Comparison of ENCODE assay signal across 8 cellular contexts in the genomic region with DNA sequence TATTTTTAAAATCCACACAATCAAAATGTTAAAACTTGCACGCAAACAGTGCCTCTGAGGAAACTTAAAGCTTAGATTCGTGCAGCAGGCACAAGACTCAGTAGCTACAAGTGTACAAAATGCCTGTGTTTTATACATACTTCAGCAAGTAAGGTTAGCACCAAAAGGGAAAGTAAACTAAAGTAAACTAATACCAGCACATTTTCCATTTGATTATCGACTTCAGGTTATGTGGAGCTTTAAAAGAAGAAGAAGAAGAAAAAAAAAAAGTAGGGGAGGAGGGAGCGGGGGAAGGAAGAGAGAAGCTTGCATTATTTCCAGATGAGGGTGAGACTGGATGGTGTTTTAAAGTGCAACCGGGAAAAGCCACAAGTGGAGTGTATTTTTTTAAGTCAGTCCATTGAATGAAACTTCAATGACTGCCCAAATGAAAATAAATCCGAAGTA. TPM values are rescaled to one million over a fixed set of nuclear protein-coding genes. Genes with fewer than 3 reads are reported as not detected.
DNase-seq lines count a peak whose midpoint lies in the region; ATAC-seq and TF ChIP-seq lines count a peak whose summit lies in the region.

No MANE protein-coding gene starts in this region.

- DNase-seq in Calu3 (no peak), HFFc6 (peak; percentile 18), WTC11 (ENCODE audit: low spot score) (no peak), foreskin keratinocyte (peak; percentile 42 to 62), pons (ENCODE audit: low spot score) (peak; percentile 70), cerebellum (ENCODE audit: low spot score) (no peak), T1000 (lab: John Stamatoyannopoulos, UW) (no peak)
- no peak for DNase-seq in NK-92 treated with Interleukin-12 subunit alpha and Interleukin-12 subunit beta, amount 100 ng/mL, for 24 hours (lab: John Stamatoyannopoulos, UW)

- no peaks in the 10 kb centered on the region for H3K9me3 Mint-ChIP-seq in Calu3 (ENCODE audit: low read depth, unreplicated experiment)
- H3K9me3 Mint-ChIP-seq in HFFc6: no peaks in the 10 kb centered on the region
- H3K9me3 Mint-ChIP-seq in WTC11: 0 out of 2 replicates have a peak, but pooled peaks cover 6% of the 10 kb centered on the region

- H3K36me3 Mint-ChIP-seq in Calu3 (ENCODE audit: insufficient read depth, unreplicated experiment) (peaks cover 23% of the 10 kb centered on the region), HFFc6 (ENCODE audit: low read depth) (no peaks in the 10 kb centered on the region), WTC11 (peaks cover 5% of the 10 kb centered on the region; the same call in 1 of the 2 replicates)

- no peaks in the 10 kb centered on the region for H3K27me3 Mint-ChIP-seq in Calu3 (ENCODE audit: unreplicated experiment)
- H3K27me3 Mint-ChIP-seq in HFFc6 (ENCODE audit: insufficient read depth): no peaks in the 10 kb centered on the region; the same call in 1 of the 2 replicates
- H3K27me3 Mint-ChIP-seq in WTC11 (ENCODE audit: low read depth): no peaks in the 10 kb centered on the region

- POLR2A ChIA-PET in WTC11 (lab: Charles Lee): interaction anchor here (1.5 to 1.6 kb wide), 2 partner anchors 379 to 447 kb away, joined by 4 to 13 read pairs; no protein-coding TSS in a partner anchor

- no peaks in the 10 kb centered on the region for H3K27me3 ChIP-seq in foreskin keratinocyte

- ATAC-seq in WTC11 (no peak), foreskin keratinocyte (peak; percentile 10)

- H3K4me1 ChIP-seq in foreskin keratinocyte: peaks cover 7% of the 10 kb centered on the region

- H3K4me1 Mint-ChIP-seq in Calu3 (ENCODE audit: low read depth, unreplicated experiment): no peaks in the 10 kb centered on the region
- H3K4me1 Mint-ChIP-seq in HFFc6 (ENCODE audit: low read depth): peaks cover 7% of the 10 kb centered on the region
- H3K4me1 Mint-ChIP-seq in WTC11: peaks cover 16% of the 10 kb centered on the region

- H3K27ac ChIP-seq in foreskin keratinocyte: peak overlapping the region; percentile 72

- CTCF ChIA-PET in Calu3 (lab: Charles Lee): interaction anchor here (0.7 to 2.5 kb wide), 7 partner anchors 35 to 1334 kb away, joined by 3 to 26 read pairs (median 4); no protein-coding TSS in a partner anchor
- CTCF ChIA-PET in WTC11 (lab: Charles Lee): interaction anchor here (0.7 to 4.4 kb wide), 12 partner anchors 16 to 700 kb away, joined by 3 to 66 read pairs (median 5); a partner anchor contains a TSS

- BruUV-seq in Calu3 (replicated peaks; lab: Mats Ljungman, UMichigan): no TSS peak

- peak overlapping the region; percentile 28 for H3K27ac Mint-ChIP-seq in Calu3 (ENCODE audit: unreplicated experiment)
- no peak overlapping the region for H3K27ac Mint-ChIP-seq in HFFc6
- H3K27ac Mint-ChIP-seq in WTC11: peak overlapping the region; percentile 98

- intact Hi-C loops in Calu3 (cut with micrococcal nuclease; ENCODE audit: unreplicated experiment): loop anchor here (2.0 to 5.0 kb wide), 5 partner anchors 265 to 690 kb away; no protein-coding TSS in a partner anchor

- TF ChIP-seq CTCF in Calu3 (IDR thresholded peaks at IDR 0.05; ENCODE audit: unreplicated experiment) (no peak), HFFc6 (IDR thresholded peaks at IDR 0.05) (no peak), WTC11 (IDR thresholded peaks at IDR 0.05) (no peak), foreskin keratinocyte (conservative IDR thresholded peaks at IDR 0.05) (no peak)

- no peak overlapping the region for H3K4me3 Mint-ChIP-seq in Calu3 (ENCODE audit: low read depth, unreplicated experiment)
- no peak overlapping the region for H3K4me3 Mint-ChIP-seq in HFFc6
- no peak overlapping the region for H3K4me3 Mint-ChIP-seq in WTC11

TF ChIP-seq in WTC11, 78 proteins besides CTCF, POLR2A, EP300 and RAD21 (continues in another document):
- no peak for TF ChIP-seq EMX1 (CRISPR knock-in tag; IDR thresholded peaks at IDR 0.05)
- no peak for TF ChIP-seq TCF7 (CRISPR knock-in tag; IDR thresholded peaks at IDR 0.05; ENCODE audit: low read depth)
- TF ChIP-seq, protein P1, sequence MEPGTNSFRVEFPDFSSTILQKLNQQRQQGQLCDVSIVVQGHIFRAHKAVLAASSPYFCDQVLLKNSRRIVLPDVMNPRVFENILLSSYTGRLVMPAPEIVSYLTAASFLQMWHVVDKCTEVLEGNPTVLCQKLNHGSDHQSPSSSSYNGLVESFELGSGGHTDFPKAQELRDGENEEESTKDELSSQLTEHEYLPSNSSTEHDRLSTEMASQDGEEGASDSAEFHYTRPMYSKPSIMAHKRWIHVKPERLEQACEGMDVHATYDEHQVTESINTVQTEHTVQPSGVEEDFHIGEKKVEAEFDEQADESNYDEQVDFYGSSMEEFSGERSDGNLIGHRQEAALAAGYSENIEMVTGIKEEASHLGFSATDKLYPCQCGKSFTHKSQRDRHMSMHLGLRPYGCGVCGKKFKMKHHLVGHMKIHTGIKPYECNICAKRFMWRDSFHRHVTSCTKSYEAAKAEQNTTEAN (CRISPR knock-in tag; IDR thresholded peaks at IDR 0.05): no peak
- TF ChIP-seq CREB1 (CRISPR knock-in tag; IDR thresholded peaks at IDR 0.05): no peak
- no peak for TF ChIP-seq GABPB1 (CRISPR knock-in tag; IDR thresholded peaks at IDR 0.05)
- no peak for TF ChIP-seq ZNF671 (CRISPR knock-in tag; IDR thresholded peaks at IDR 0.05)
- TF ChIP-seq NR1H2 (CRISPR knock-in tag; IDR thresholded peaks at IDR 0.05): no peak
- TF ChIP-seq, protein P2, sequence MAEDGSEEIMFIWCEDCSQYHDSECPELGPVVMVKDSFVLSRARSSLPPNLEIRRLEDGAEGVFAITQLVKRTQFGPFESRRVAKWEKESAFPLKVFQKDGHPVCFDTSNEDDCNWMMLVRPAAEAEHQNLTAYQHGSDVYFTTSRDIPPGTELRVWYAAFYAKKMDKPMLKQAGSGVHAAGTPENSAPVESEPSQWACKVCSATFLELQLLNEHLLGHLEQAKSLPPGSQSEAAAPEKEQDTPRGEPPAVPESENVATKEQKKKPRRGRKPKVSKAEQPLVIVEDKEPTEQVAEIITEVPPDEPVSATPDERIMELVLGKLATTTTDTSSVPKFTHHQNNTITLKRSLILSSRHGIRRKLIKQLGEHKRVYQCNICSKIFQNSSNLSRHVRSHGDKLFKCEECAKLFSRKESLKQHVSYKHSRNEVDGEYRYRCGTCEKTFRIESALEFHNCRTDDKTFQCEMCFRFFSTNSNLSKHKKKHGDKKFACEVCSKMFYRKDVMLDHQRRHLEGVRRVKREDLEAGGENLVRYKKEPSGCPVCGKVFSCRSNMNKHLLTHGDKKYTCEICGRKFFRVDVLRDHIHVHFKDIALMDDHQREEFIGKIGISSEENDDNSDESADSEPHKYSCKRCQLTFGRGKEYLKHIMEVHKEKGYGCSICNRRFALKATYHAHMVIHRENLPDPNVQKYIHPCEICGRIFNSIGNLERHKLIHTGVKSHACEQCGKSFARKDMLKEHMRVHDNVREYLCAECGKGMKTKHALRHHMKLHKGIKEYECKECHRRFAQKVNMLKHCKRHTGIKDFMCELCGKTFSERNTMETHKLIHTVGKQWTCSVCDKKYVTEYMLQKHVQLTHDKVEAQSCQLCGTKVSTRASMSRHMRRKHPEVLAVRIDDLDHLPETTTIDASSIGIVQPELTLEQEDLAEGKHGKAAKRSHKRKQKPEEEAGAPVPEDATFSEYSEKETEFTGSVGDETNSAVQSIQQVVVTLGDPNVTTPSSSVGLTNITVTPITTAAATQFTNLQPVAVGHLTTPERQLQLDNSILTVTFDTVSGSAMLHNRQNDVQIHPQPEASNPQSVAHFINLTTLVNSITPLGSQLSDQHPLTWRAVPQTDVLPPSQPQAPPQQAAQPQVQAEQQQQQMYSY (CRISPR knock-in tag; IDR thresholded peaks at IDR 0.05): no peak
- TF ChIP-seq, protein P3, sequence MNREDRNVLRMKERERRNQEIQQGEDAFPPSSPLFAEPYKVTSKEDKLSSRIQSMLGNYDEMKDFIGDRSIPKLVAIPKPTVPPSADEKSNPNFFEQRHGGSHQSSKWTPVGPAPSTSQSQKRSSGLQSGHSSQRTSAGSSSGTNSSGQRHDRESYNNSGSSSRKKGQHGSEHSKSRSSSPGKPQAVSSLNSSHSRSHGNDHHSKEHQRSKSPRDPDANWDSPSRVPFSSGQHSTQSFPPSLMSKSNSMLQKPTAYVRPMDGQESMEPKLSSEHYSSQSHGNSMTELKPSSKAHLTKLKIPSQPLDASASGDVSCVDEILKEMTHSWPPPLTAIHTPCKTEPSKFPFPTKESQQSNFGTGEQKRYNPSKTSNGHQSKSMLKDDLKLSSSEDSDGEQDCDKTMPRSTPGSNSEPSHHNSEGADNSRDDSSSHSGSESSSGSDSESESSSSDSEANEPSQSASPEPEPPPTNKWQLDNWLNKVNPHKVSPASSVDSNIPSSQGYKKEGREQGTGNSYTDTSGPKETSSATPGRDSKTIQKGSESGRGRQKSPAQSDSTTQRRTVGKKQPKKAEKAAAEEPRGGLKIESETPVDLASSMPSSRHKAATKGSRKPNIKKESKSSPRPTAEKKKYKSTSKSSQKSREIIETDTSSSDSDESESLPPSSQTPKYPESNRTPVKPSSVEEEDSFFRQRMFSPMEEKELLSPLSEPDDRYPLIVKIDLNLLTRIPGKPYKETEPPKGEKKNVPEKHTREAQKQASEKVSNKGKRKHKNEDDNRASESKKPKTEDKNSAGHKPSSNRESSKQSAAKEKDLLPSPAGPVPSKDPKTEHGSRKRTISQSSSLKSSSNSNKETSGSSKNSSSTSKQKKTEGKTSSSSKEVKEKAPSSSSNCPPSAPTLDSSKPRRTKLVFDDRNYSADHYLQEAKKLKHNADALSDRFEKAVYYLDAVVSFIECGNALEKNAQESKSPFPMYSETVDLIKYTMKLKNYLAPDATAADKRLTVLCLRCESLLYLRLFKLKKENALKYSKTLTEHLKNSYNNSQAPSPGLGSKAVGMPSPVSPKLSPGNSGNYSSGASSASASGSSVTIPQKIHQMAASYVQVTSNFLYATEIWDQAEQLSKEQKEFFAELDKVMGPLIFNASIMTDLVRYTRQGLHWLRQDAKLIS (CRISPR knock-in tag; IDR thresholded peaks at IDR 0.05; ENCODE audit: borderline replicate concordance): no peak
- TF ChIP-seq, protein P4, sequence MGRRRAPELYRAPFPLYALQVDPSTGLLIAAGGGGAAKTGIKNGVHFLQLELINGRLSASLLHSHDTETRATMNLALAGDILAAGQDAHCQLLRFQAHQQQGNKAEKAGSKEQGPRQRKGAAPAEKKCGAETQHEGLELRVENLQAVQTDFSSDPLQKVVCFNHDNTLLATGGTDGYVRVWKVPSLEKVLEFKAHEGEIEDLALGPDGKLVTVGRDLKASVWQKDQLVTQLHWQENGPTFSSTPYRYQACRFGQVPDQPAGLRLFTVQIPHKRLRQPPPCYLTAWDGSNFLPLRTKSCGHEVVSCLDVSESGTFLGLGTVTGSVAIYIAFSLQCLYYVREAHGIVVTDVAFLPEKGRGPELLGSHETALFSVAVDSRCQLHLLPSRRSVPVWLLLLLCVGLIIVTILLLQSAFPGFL (CRISPR knock-in tag; IDR thresholded peaks at IDR 0.05; ENCODE audit: borderline replicate concordance): no peak

RNA-seq across cellular contexts. Expression of a gene that starts 0.6 kb away (rescaled TPM):
- total RNA-seq in Calu3 (2022) (0.86 and 1.2 TPM in 2 replicates), WTC11 (2021) (2.6 to 3.5 TPM (median 2.8 TPM) in 3 replicates), foreskin keratinocyte (19.6 and 23.2 TPM in 2 replicates), cerebellum (62.3 TPM)
- 10 to 100 TPM; 23.1 to 29.9 (median 28.3) TPM for total RNA-seq in HFFc6 (2021; fragmentation: NEBNext Ultra II Directional; extraction: Animal tissue kit (Norgen Biotek cat#: 25700))
- 3.1 and 3.2 TPM in 2 replicates for polyA plus RNA-seq in foreskin keratinocyte

Comparison
In these comparisons a context has a peak if more than half of its experiments do, and no peak if none do; other contexts are left out.
1. DNase-seq: peak in HFFc6 (single experiment), foreskin keratinocyte (2 of 2) and pons (single experiment); none in Calu3 (single experiment), WTC11 (single experiment), cerebellum (single experiment), T1000 (single experiment) and NK-92 treated with Interleukin-12 subunit alpha and Interleukin-12 subunit beta, amount 100 ng/mL, for 24 hours (single experiment).